In genomic region chrX:107721318-107721717, GRCh38 we compare ENCODE assay signal across 13 cellular contexts. TPM values are rescaled to one million over a fixed set of nuclear protein-coding genes. Genes with fewer than 3 reads are reported as not detected.
DNase-seq lines count a peak whose midpoint lies in the region; ATAC-seq and TF ChIP-seq lines count a peak whose summit lies in the region.
"Had no signal": no experiment of that assay in that cellular context is flagged by ENCODE, and none has a peak within 500 bp of the region (broad histone marks: within the 10 kb centered on the region; RNA-seq: fewer than 3 reads in every experiment).

No MANE protein-coding gene starts in this region.

- in situ Hi-C loops in GM13977 (cut with MboI; ENCODE audit: low pct_unique_long_range_greater_than_20kb, low sequenced_read_pairs, unreplicated experiment): loop anchor here (10.0 kb wide), 1 partner anchor 57 kb away; no protein-coding TSS in a partner anchor

- H3K4me1 ChIP-seq in Karpas-422 (ENCODE audit: low read length) (peaks cover 45% of the 10 kb centered on the region), muscle layer of duodenum (ENCODE audit: control insufficient read depth in 1 of 2, insufficient read depth in 2 of 2, low read length in 2 of 2) (peaks cover 0 to 15% of the 10 kb centered on the region in 2 donors), mucosa of descending colon (ENCODE audit: low read depth) (no peaks in the 10 kb centered on the region)

- H2AFZ ChIP-seq in Karpas-422 (ENCODE audit: low read length): peak overlapping the region; percentile 19; the same call in 1 of the 2 replicates

- no peaks in the 10 kb centered on the region for H3K36me3 ChIP-seq in Karpas-422 (ENCODE audit: insufficient read depth, low read length)
- H3K36me3 ChIP-seq in muscle layer of duodenum (ENCODE audit: control insufficient read depth in 1 of 2, insufficient read depth in 2 of 2, low read length in 2 of 2): peaks cover 0 to 3% of the 10 kb centered on the region in 2 donors
- no peaks in the 10 kb centered on the region for H3K36me3 ChIP-seq in mucosa of descending colon (ENCODE audit: low read depth)

- H3K27ac ChIP-seq in Karpas-422 (ENCODE audit: low read length): no peak overlapping the region
- peak overlapping the region; percentile 21 for H3K27ac ChIP-seq in muscle layer of duodenum (ENCODE audit: low read length)

- TF ChIP-seq CTCF in GM13977 (IDR thresholded peaks at IDR 0.05; ENCODE audit: extremely low read depth, insufficient read depth, missing control alignments): no peak
- no peak for TF ChIP-seq CTCF in mucosa of descending colon (IDR thresholded peaks at IDR 0.05)

- DNase-seq in Karpas-422: peak; percentile 68
- no peak for DNase-seq in GM13977 (ENCODE audit: low spot score)
- no peak for DNase-seq in stimulated activated CD8-positive, alpha-beta memory T cell treated with anti-CD3 and anti-CD28 coated beads, Interleukin-4, amount 100 ng/mL, for 48 hours
- DNase-seq in mucosa of descending colon: no peak
- DNase-seq in DMS114 treated with DMSO at 0.1 percent for 48 hours (lab: John Stamatoyannopoulos, UW; ENCODE audit: unreplicated experiment): no peak
- DNase-seq: DMS 273 treated with DMSO at 0.1 percent for 48 hours; left colon; stimulated activated CD4-positive, alpha-beta T cell treated with anti-CD3 and anti-CD28 coated beads, Interleukin-15, amount 100 ng/mL, for 24 hours had no signal

- intact Hi-C loops in mucosa of descending colon (cut with DNase I, micrococcal nuclease): no loop called here

- TF ChIP-seq POLR2A in GM18505 (IDR thresholded peaks at IDR 0.05; ENCODE audit: borderline replicate concordance, extremely low read depth, insufficient read depth, insufficient read length): no peak

- H3K9ac ChIP-seq in Karpas-422 (ENCODE audit: low read length): no peak overlapping the region

- H4K20me1 ChIP-seq in Karpas-422 (ENCODE audit: insufficient read depth, low read depth, low read length): no peaks in the 10 kb centered on the region

- H3K4me3 ChIP-seq in Karpas-422 (ENCODE audit: low read length) (peak overlapping the region; percentile 4; the same call in 1 of the 2 replicates), muscle layer of duodenum (ENCODE audit: low read depth in 1 of 2, low read length in 2 of 2) (no peak overlapping the region), mucosa of descending colon (no peak overlapping the region)

- no peaks in the 10 kb centered on the region for H3K79me2 ChIP-seq in Karpas-422 (ENCODE audit: low read length)

- no peaks in the 10 kb centered on the region for H3K9me2 ChIP-seq in Karpas-422 (replicated peaks; ENCODE audit: insufficient read depth, low read length)

- peak; percentile 55 for ATAC-seq in GM18505 (IDR thresholded peaks at IDR 0.05; ENCODE audit: unreplicated experiment)
- ATAC-seq in GM21723 (IDR thresholded peaks at IDR 0.05; ENCODE audit: unreplicated experiment): peak; percentile 51
- no peak for ATAC-seq in mucosa of descending colon
- ATAC-seq: left colon, SK-N-SH treated with all-trans-retinoic acid at 6 μM for 48 hours had no signal

- peak overlapping the region; percentile 41 for H3K4me2 ChIP-seq in Karpas-422 (ENCODE audit: low read depth, low read length, poor library complexity, severe bottlenecking)

- no peaks in the 10 kb centered on the region for H3K27me3 ChIP-seq in Karpas-422 (ENCODE audit: low read length)
- H3K27me3 ChIP-seq in muscle layer of duodenum (ENCODE audit: low read depth, low read length): no peaks in the 10 kb centered on the region

- H3K9me3 ChIP-seq in Karpas-422 (ENCODE audit: low read length): no peaks in the 10 kb centered on the region
- no peaks in the 10 kb centered on the region for H3K9me3 ChIP-seq in muscle layer of duodenum (ENCODE audit: control insufficient read depth in 1 of 2, low read length in 2 of 2)
- no peaks in the 10 kb centered on the region for H3K9me3 ChIP-seq in mucosa of descending colon

RNA-seq across cellular contexts. Expression of gene TSC22D3, which starts 54.3 kb away (rescaled TPM):
- 266 and 270 TPM in 2 replicates for total RNA-seq in Karpas-422 (2014; rRNA removed; shearing (Covaris generic); ENCODE audit: low replicate concordance)
- 100 to 1,000 TPM in 1 of 3 donors, 10 to 100 TPM in 2; 14.1 to 118 (median 64.7) TPM for total RNA-seq in mucosa of descending colon

RNA-seq across cellular contexts. Expression of gene NCBP2L, which starts 56.2 kb away (rescaled TPM):
- not detected in 2 replicates for total RNA-seq in Karpas-422 (2014; rRNA removed; shearing (Covaris generic); ENCODE audit: low replicate concordance)
- total RNA-seq in mucosa of descending colon: not detected
- total RNA-seq: activated T-helper 2 cell treated with anti-CD3 and anti-CD28 coated beads, Interferon-gamma antibody, Interleukin-2, Interleukin-4, amounts not matched to agents 10 μg/mL and 5 μg/mL and 100 μg/mL, durations not matched to agents 14 hours and 24 hours and 36 hours; left colon had no signal
